Comparison of ENCODE assay signal across 22 cellular contexts in genomic region chr4:147367841-147368385, GRCh38.
A peak's percentile ranks its signal among the peaks of the same experiment; 100 is the strongest.
DNase-seq lines count a peak whose midpoint lies in the region; ATAC-seq, FAIRE-seq and TF ChIP-seq lines count a peak whose summit lies in the region.
"Had no signal": no experiment of that assay in that cellular context is flagged by ENCODE, and none has a peak within 500 bp of the region (broad histone marks: within the 10 kb centered on the region; RNA-seq: fewer than 3 reads in every experiment).

No MANE protein-coding gene starts in this region.

- no peaks in the 10 kb centered on the region for H3K36me3 Mint-ChIP-seq in astrocyte (ENCODE audit: low read depth, unreplicated experiment)
- H3K36me3 Mint-ChIP-seq in chondrocyte (ENCODE audit: low read depth): no peaks in the 10 kb centered on the region
- H3K36me3 Mint-ChIP-seq in nephron (ENCODE audit: low read depth): no peaks in the 10 kb centered on the region
- no peaks in the 10 kb centered on the region for H3K36me3 Mint-ChIP-seq in type B pancreatic cell

- no peak for ATAC-seq in HG03378 (IDR thresholded peaks at IDR 0.05; ENCODE audit: unreplicated experiment)
- no peak for ATAC-seq in HG03469 (IDR thresholded peaks at IDR 0.05; ENCODE audit: unreplicated experiment)
- ATAC-seq: A549, GM12878, GM23338, K562 had no signal

- no peak overlapping the region for H3K4me2 ChIP-seq in astrocyte (ENCODE audit: low read length)
- H3K4me2 ChIP-seq: A549, GM23338 had no signal

- no peaks in the 10 kb centered on the region for H4K20me1 ChIP-seq in astrocyte (ENCODE audit: insufficient read depth, low read length)

- DNase-seq in astrocyte (ENCODE audit: low read depth) (peak; percentile 49), chondrocyte (ENCODE audit: low spot score) (no peak), fibroblast of the aortic adventitia (ENCODE audit: low read depth) (peak; percentile 45), dermis blood vessel endothelial cell (no peak), type B pancreatic cell (ENCODE audit: extremely low spot score, unreplicated experiment) (no peak)
- DNase-seq: Caco-2; CD4-positive, alpha-beta T cell; DMS153; EL; HCEC 1CT; NCI-H1105 treated with DMSO at 0.1 percent for 48 hours; NCI-H1694; NCI-H2081 treated with DMSO at 0.1 percent for 48 hours; NCI-H446 treated with DMSO at 0.1 percent for 48 hours; Peyer's patch had no signal

- H3K27ac Mint-ChIP-seq in astrocyte (ENCODE audit: unreplicated experiment) (no peak overlapping the region), chondrocyte (ENCODE audit: unreplicated experiment) (peak overlapping the region; percentile 13), nephron (peak overlapping the region in 2 of 3 experiments; percentile 65 to 83), type B pancreatic cell (no peak overlapping the region)
- H3K27ac Mint-ChIP-seq: CD4-positive, alpha-beta T cell; GM23338 had no signal

- no peak overlapping the region for H3K27ac ChIP-seq in astrocyte (ENCODE audit: low read depth, low read length)
- H3K27ac ChIP-seq: A549, Peyer's patch had no signal

- H3K27me3 Mint-ChIP-seq in astrocyte (ENCODE audit: low read depth, unreplicated experiment): no peaks in the 10 kb centered on the region
- no peaks in the 10 kb centered on the region for H3K27me3 Mint-ChIP-seq in chondrocyte (ENCODE audit: low read depth)
- H3K27me3 Mint-ChIP-seq in nephron (ENCODE audit: low read depth): no peaks in the 10 kb centered on the region
- no peaks in the 10 kb centered on the region for H3K27me3 Mint-ChIP-seq in type B pancreatic cell
- H3K27me3 Mint-ChIP-seq: CD4-positive, alpha-beta T cell had no signal

- H3K4me3 Mint-ChIP-seq in astrocyte (ENCODE audit: unreplicated experiment): no peak overlapping the region
- H3K4me3 Mint-ChIP-seq in chondrocyte (ENCODE audit: unreplicated experiment): no peak overlapping the region
- H3K4me3 Mint-ChIP-seq in nephron: no peak overlapping the region
- H3K4me3 Mint-ChIP-seq in type B pancreatic cell: no peak overlapping the region
- H3K4me3 Mint-ChIP-seq: CD4-positive, alpha-beta T cell; GM23338 had no signal

- no peaks in the 10 kb centered on the region for H3K9me3 Mint-ChIP-seq in astrocyte (ENCODE audit: unreplicated experiment)
- peaks cover 13% of the 10 kb centered on the region for H3K9me3 Mint-ChIP-seq in chondrocyte (ENCODE audit: low read depth)
- peaks cover 9% of the 10 kb centered on the region for H3K9me3 Mint-ChIP-seq in nephron
- H3K9me3 Mint-ChIP-seq in type B pancreatic cell: peaks cover 6% of the 10 kb centered on the region

- H3K4me3 ChIP-seq in astrocyte (ENCODE audit: insufficient read depth, low read depth, low read length) (no peak overlapping the region), fibroblast of the aortic adventitia (ENCODE audit: low read depth, low read length) (no peak overlapping the region)
- H3K4me3 ChIP-seq: A549, GM12878, GM23338, K562, Peyer's patch had no signal

- no peaks in the 10 kb centered on the region for H3K36me3 ChIP-seq in astrocyte (ENCODE audit: insufficient read depth, low read length)
- H3K36me3 ChIP-seq: Peyer's patch had no signal

- peaks cover 24% of the 10 kb centered on the region for H3K4me1 Mint-ChIP-seq in astrocyte (ENCODE audit: low read depth, unreplicated experiment)
- peaks cover 75% of the 10 kb centered on the region for H3K4me1 Mint-ChIP-seq in chondrocyte (ENCODE audit: low read depth)
- H3K4me1 Mint-ChIP-seq in nephron: peaks cover 38% of the 10 kb centered on the region
- H3K4me1 Mint-ChIP-seq in type B pancreatic cell (ENCODE audit: unreplicated experiment): peaks cover 24% of the 10 kb centered on the region
- H3K4me1 Mint-ChIP-seq: GM23338 had no signal

- no peaks in the 10 kb centered on the region for H3K79me2 ChIP-seq in astrocyte (ENCODE audit: insufficient read depth, low read length)

- no peak for TF ChIP-seq CTCF in astrocyte (IDR thresholded peaks at IDR 0.05; ENCODE audit: insufficient read depth, low read depth, low read length)
- no peak for TF ChIP-seq CTCF in chondrocyte (IDR thresholded peaks at IDR 0.05)
- no peak for TF ChIP-seq CTCF in fibroblast of the aortic adventitia (IDR thresholded peaks at IDR 0.05; ENCODE audit: insufficient read depth, low read length)
- TF ChIP-seq CTCF in nephron (IDR thresholded peaks at IDR 0.05; ENCODE audit: unreplicated experiment in 3 of 3): no peak
- TF ChIP-seq CTCF in type B pancreatic cell (conservative IDR thresholded peaks at IDR 0.05): no peak

- no peak overlapping the region for H2AFZ ChIP-seq in astrocyte (ENCODE audit: low read depth, low read length)
- H2AFZ ChIP-seq: GM23338 had no signal

- H3K9ac ChIP-seq in astrocyte (ENCODE audit: low read length): no peak overlapping the region

- FAIRE-seq in astrocyte (lab: Jason Lieb, UNC): no peak
- FAIRE-seq: A549, GM12878, K562 had no signal

- H3K4me1 ChIP-seq in astrocyte (ENCODE audit: insufficient read depth, low read length): peaks cover 26% of the 10 kb centered on the region
- H3K4me1 ChIP-seq: Caco-2 had no signal

- H3K27me3 ChIP-seq in astrocyte (ENCODE audit: insufficient read depth, low read length): no peaks in the 10 kb centered on the region
- H3K27me3 ChIP-seq: Peyer's patch had no signal

- no peaks in the 10 kb centered on the region for H3K9me3 ChIP-seq in astrocyte (ENCODE audit: insufficient read depth, low read depth, low read length)
- H3K9me3 ChIP-seq: A549, Caco-2, Peyer's patch had no signal

Comparison
In these comparisons a context has a peak if more than half of its experiments do, and no peak if none do; other contexts are left out.
1. DNase-seq: peak in astrocyte (single experiment) and fibroblast of the aortic adventitia (single experiment); none in chondrocyte (single experiment), dermis blood vessel endothelial cell (single experiment) and type B pancreatic cell (single experiment).
2. H3K27ac Mint-ChIP-seq: peak in chondrocyte (single experiment) and nephron (2 of 3); none in astrocyte (single experiment) and type B pancreatic cell (single experiment).